Comparison of ENCODE assay signal across 9 cellular contexts in the genomic region with DNA sequence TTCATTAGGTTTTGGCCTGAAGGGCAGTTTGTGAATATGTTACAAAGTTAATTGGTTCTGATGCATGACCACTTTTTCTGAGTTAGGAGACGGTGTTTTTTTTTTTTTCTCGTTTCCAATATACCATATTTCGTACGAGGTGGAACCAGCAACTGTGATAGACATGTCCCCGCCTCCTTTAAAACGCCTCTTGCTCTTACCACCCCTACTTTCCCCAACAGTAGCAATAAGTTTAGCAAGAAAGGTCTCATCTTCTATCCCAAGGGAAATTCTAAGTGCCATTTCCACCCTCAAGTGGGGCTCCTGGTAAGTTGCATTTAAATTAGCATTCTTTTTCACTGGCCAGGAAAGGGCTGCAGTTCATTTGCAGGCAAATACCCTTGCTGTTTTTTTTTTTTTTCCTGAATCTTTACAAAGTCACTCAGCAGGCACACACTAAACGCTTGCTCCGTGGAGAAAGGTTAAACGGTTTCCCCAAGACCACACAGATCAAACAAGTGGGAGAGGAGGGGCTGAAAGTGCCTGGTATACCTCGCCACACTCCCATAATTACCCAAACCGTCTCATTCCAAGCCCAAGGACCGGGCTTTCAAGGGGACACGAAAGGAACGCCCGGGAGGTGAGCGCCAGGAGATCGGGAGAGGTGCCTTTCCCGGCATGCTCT. TPM values are rescaled to one million over a fixed set of nuclear protein-coding genes. Genes with fewer than 3 reads are reported as not detected.
DNase-seq lines count a peak whose midpoint lies in the region; ATAC-seq, FAIRE-seq and TF ChIP-seq lines count a peak whose summit lies in the region.
"Had no signal": no experiment of that assay in that cellular context is flagged by ENCODE, and none has a peak within 500 bp of the region (broad histone marks: within the 10 kb centered on the region; RNA-seq: fewer than 3 reads in every experiment).

No MANE protein-coding gene starts in this region.

- intact Hi-C loops in kidney (cut with DNase I) = no loop called here

- H3K36me3 ChIP-seq in kidney (ENCODE audit: control insufficient read depth in 1 of 2, insufficient read depth in 2 of 2, low read length in 2 of 2) (no peaks in the 10 kb centered on the region), subcutaneous abdominal adipose tissue (ENCODE audit: control insufficient read depth in 5 of 5, insufficient read depth in 5 of 5, low read length in 5 of 5) (no peaks in the 10 kb centered on the region)

- peaks cover 6% of the 10 kb centered on the region for H3K9me3 Mint-ChIP-seq in activated naive CD8-positive, alpha-beta T cell treated with anti-CD3 and anti-CD28 coated beads for 36 hours

- peaks cover 2 to 6% of the 10 kb centered on the region in 2 donors for H3K9me3 ChIP-seq in kidney (ENCODE audit: control insufficient read depth in 1 of 2, low read length in 2 of 2)
- H3K9me3 ChIP-seq in subcutaneous abdominal adipose tissue (ENCODE audit: control insufficient read depth in 5 of 5, low read length in 5 of 5) = peaks cover 0 to 9% (median 3%) of the 10 kb centered on the region in 5 donors

- peak overlapping the region; percentile 66 for H3K4me3 ChIP-seq in AG04449 (ENCODE audit: low read depth, low read length)
- H3K4me3 ChIP-seq in kidney (ENCODE audit: low read length in 2 of 2) = peak overlapping the region; percentile 77 to 84
- H3K4me3 ChIP-seq in subcutaneous abdominal adipose tissue (ENCODE audit: low read depth in 1 of 5, low read length in 5 of 5) = peak overlapping the region; percentile 59 to 76 (median 71)

- peaks cover 3% of the 10 kb centered on the region for H3K27me3 Mint-ChIP-seq in activated naive CD8-positive, alpha-beta T cell treated with anti-CD3 and anti-CD28 coated beads for 36 hours

- H3K27ac ChIP-seq in kidney (ENCODE audit: low read depth in 2 of 2, low read length in 2 of 2) (peak overlapping the region; percentile 73 to 80), subcutaneous abdominal adipose tissue (ENCODE audit: low read depth, low read length) (no peak overlapping the region)

- no peak for TF ChIP-seq POLR2A in GM12891 (IDR thresholded peaks at IDR 0.05; ENCODE audit: low read depth, low read length)

- POLR2A ChIA-PET in AG04449 (lab: Yijun Ruan, JAX) = interaction anchor here (1.4 kb wide), 1 partner anchor 17 kb away, joined by 5 read pairs; no protein-coding TSS in a partner anchor
- POLR2A ChIA-PET in HEK293T (lab: Yijun Ruan, JAX) = interaction anchor here (1.0 to 1.1 kb wide), 5 partner anchors 9 to 59 kb away, joined by 3 to 4 read pairs (median 3); no protein-coding TSS in a partner anchor

- peak overlapping the region; percentile 77 for H3K4me3 Mint-ChIP-seq in activated naive CD8-positive, alpha-beta T cell treated with anti-CD3 and anti-CD28 coated beads for 36 hours

- no peak for DNase-seq in AG04449 (ENCODE audit: low read depth, low spot score)
- no peak for DNase-seq in HEK293T (ENCODE audit: extremely low spot score)
- no peak for DNase-seq in activated naive CD8-positive, alpha-beta T cell treated with anti-CD3 and anti-CD28 coated beads for 36 hours
- no peak for DNase-seq in kidney
- no peak for DNase-seq in GM12891 (ENCODE audit: insufficient read length, low spot score)

- no peak for ATAC-seq in GM21529 (IDR thresholded peaks at IDR 0.05; ENCODE audit: unreplicated experiment)
- no peak for ATAC-seq in GM19395 (IDR thresholded peaks at IDR 0.05; ENCODE audit: unreplicated experiment)

- H3K4me1 Mint-ChIP-seq in activated naive CD8-positive, alpha-beta T cell treated with anti-CD3 and anti-CD28 coated beads for 36 hours = peaks cover 9% of the 10 kb centered on the region

- peaks cover 4% of the 10 kb centered on the region for H3K36me3 Mint-ChIP-seq in activated naive CD8-positive, alpha-beta T cell treated with anti-CD3 and anti-CD28 coated beads for 36 hours

- CTCF ChIA-PET in AG04449 (lab: Yijun Ruan, JAX) (interaction anchor here (0.6 to 1.6 kb wide), 5 partner anchors 12 to 155 kb away, joined by 3 to 4 read pairs (median 3); no protein-coding TSS in a partner anchor), HEK293T (lab: Yijun Ruan, JAX) (no interaction called here)

- peak overlapping the region; percentile 68 to 71 for H3K9ac ChIP-seq in kidney (ENCODE audit: low read length in 2 of 2)
- peak overlapping the region in 4 of 5 donors; percentile 51 to 72 (median 66) for H3K9ac ChIP-seq in subcutaneous abdominal adipose tissue (ENCODE audit: low read length in 5 of 5)

- TF ChIP-seq CTCF in AG04449 (IDR thresholded peaks at IDR 0.05; ENCODE audit: insufficient read depth, low read length, missing control alignments) (no peak), kidney (IDR thresholded peaks at IDR 0.05; ENCODE audit: borderline replicate concordance, extremely low read depth, insufficient read depth) (no peak)

- H3K27ac Mint-ChIP-seq in activated naive CD8-positive, alpha-beta T cell treated with anti-CD3 and anti-CD28 coated beads for 36 hours = peak overlapping the region; percentile 83

- H3K4me1 ChIP-seq in kidney (ENCODE audit: control insufficient read depth in 1 of 2, insufficient read depth in 1 of 2, low read depth in 1 of 2, low read length in 2 of 2) (no peaks in the 10 kb centered on the region), subcutaneous abdominal adipose tissue (ENCODE audit: control insufficient read depth in 5 of 5, insufficient read depth in 5 of 5, low read length in 5 of 5) (peaks cover 1 to 17% (median 15%) of the 10 kb centered on the region in 5 donors)

- H3K27me3 ChIP-seq in subcutaneous abdominal adipose tissue (ENCODE audit: control insufficient read depth in 5 of 5, insufficient read depth in 4 of 5, low read length in 5 of 5) = no peaks in the 10 kb centered on the region

- FAIRE-seq in kidney (lab: Jason Lieb, UNC) (no peak), GM12891 (lab: Jason Lieb, UNC) (no peak)
- FAIRE-seq: colon had no signal

TF ChIP-seq in HEK293T, 16 proteins besides CTCF, POLR2A, EP300 and RAD21:
- TF ChIP-seq ZNF384 (IDR thresholded peaks at IDR 0.05) (0 out of 2 replicates have a peak, but pooled peaks have one; percentile 8), HDGF (IDR thresholded peaks at IDR 0.05; ENCODE audit: borderline replicate concordance) (no peak)

TF ChIP-seq in GM12891, 5 proteins besides CTCF, POLR2A, EP300 and RAD21:
- TF ChIP-seq TAF1 (IDR thresholded peaks at IDR 0.05; ENCODE audit: low read depth, low read length) = no peak
- no peak for TF ChIP-seq POU2F2 (IDR thresholded peaks at IDR 0.05; ENCODE audit: low read depth, low read length)
- no peak for TF ChIP-seq PAX5 (IDR thresholded peaks at IDR 0.05; ENCODE audit: insufficient read depth, low read length, severe bottlenecking)
- no peak for TF ChIP-seq SPI1 (IDR thresholded peaks at IDR 0.05; ENCODE audit: low read depth, low read length)
- no peak for TF ChIP-seq POLR2AphosphoS5 (IDR thresholded peaks at IDR 0.05; ENCODE audit: low read depth, low read length)

RNA-seq across cellular contexts. Expression of gene MGA, which starts 39.5 kb away (rescaled TPM):
- total RNA-seq in activated naive CD8-positive, alpha-beta T cell treated with anti-CD3 and anti-CD28 coated beads for 36 hours = 10 to 100 TPM; 30.5 to 32.0 TPM
- total RNA-seq in kidney = 40.1 TPM
- polyA plus RNA-seq in kidney (ENCODE audit: insufficient read depth, low read depth, low replicate concordance) = 1.9 TPM
- 4.2 TPM for polyA plus RNA-seq in GM12891 (2012; ENCODE audit: low read depth, missing spikeins)
